20 cellular contexts compared by ENCODE assay signal in the genomic region with DNA sequence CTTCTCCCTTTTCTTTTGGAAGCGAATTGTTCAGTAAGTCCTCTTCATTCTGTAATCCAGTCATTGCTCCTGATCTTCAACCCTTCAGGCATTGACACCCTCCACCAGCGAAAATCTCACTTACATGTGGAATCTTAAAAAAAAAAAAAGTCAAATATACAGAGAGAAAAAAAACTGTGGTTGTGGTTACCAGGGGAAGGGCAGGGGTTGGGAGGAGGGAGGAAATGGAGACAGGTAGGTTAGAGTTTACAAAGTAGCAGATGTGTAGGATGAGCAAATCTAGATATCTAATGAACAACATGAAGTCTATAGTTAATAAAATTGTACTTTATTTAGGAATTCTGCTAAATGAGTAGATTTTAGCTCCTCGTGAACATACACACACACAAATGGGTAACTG. TPM values are rescaled to one million over a fixed set of nuclear protein-coding genes. Genes with fewer than 3 reads are reported as not detected.
DNase-seq lines count a peak whose midpoint lies in the region; ATAC-seq and TF ChIP-seq lines count a peak whose summit lies in the region.
"Had no signal": no experiment of that assay in that cellular context is flagged by ENCODE, and none has a peak within 500 bp of the region (broad histone marks: within the 10 kb centered on the region; RNA-seq: fewer than 3 reads in every experiment).

No MANE protein-coding gene starts in this region.

- peaks cover 61% of the 10 kb centered on the region for H3K4me1 Mint-ChIP-seq in T-helper 17 cell
- peaks cover 94% of the 10 kb centered on the region for H3K4me1 Mint-ChIP-seq in activated naive CD8-positive, alpha-beta T cell treated with anti-CD3 and anti-CD28 coated beads, Interleukin-2, amount 50 U/mL, for 24 hours

- peak overlapping the region; percentile 70 for H3K4me3 Mint-ChIP-seq in T-helper 17 cell
- no peak overlapping the region for H3K4me3 Mint-ChIP-seq in activated naive CD8-positive, alpha-beta T cell treated with anti-CD3 and anti-CD28 coated beads, Interleukin-2, amount 50 U/mL, for 24 hours

- H3K36me3 Mint-ChIP-seq in T-helper 17 cell (ENCODE audit: low read depth) = no peaks in the 10 kb centered on the region
- H3K36me3 Mint-ChIP-seq in activated naive CD8-positive, alpha-beta T cell treated with anti-CD3 and anti-CD28 coated beads, Interleukin-2, amount 50 U/mL, for 24 hours (ENCODE audit: low read depth) = no peaks in the 10 kb centered on the region

- H3K4me1 ChIP-seq in suprapubic skin (peaks cover 25% of the 10 kb centered on the region), heart left ventricle (peaks cover 0 to 30% (median 0%) of the 10 kb centered on the region in 12 donors)

- no peaks in the 10 kb centered on the region for H3K9me3 ChIP-seq in T-helper 17 cell (ENCODE audit: control insufficient read depth, low read length, poor library complexity, severe bottlenecking)
- H3K9me3 ChIP-seq in suprapubic skin = no peaks in the 10 kb centered on the region
- no peaks in the 10 kb centered on the region for H3K9me3 ChIP-seq in heart left ventricle
- H3K9me3 ChIP-seq: ascending aorta, neutrophil had no signal

- ATAC-seq in T-helper 17 cell = peak; percentile 86
- ATAC-seq in activated naive CD8-positive, alpha-beta T cell treated with anti-CD3 and anti-CD28 coated beads, Interleukin-2, amount 50 U/mL, for 24 hours = no peak
- no peak for ATAC-seq in heart left ventricle
- no peak for ATAC-seq in HG02678 (IDR thresholded peaks at IDR 0.05; ENCODE audit: unreplicated experiment)
- ATAC-seq: esophagus mucosa, sciatic nerve had no signal

- TF ChIP-seq CTCF in suprapubic skin (IDR thresholded peaks at IDR 0.05) (no peak), heart left ventricle (IDR thresholded peaks at IDR 0.05) (no peak)

- TF ChIP-seq EP300 in suprapubic skin (IDR thresholded peaks at IDR 0.05) = no peak

- no peaks in the 10 kb centered on the region for H3K36me3 ChIP-seq in suprapubic skin
- H3K36me3 ChIP-seq in heart left ventricle = no peaks in the 10 kb centered on the region
- H3K36me3 ChIP-seq: ascending aorta, neutrophil had no signal

- H3K27ac Mint-ChIP-seq in T-helper 17 cell = peak overlapping the region; percentile 59
- peak overlapping the region; percentile 13 for H3K27ac Mint-ChIP-seq in activated naive CD8-positive, alpha-beta T cell treated with anti-CD3 and anti-CD28 coated beads, Interleukin-2, amount 50 U/mL, for 24 hours

- no peaks in the 10 kb centered on the region for H3K9me3 Mint-ChIP-seq in activated naive CD8-positive, alpha-beta T cell treated with anti-CD3 and anti-CD28 coated beads, Interleukin-2, amount 50 U/mL, for 24 hours

- peak; percentile 19 for DNase-seq in stimulated activated CD4-positive, alpha-beta T cell treated with anti-CD3 and anti-CD28 coated beads, Interleukin-15, amount 100 ng/mL, for 24 hours
- no peak for DNase-seq in stimulated activated CD4-positive, alpha-beta T cell treated with anti-CD3 and anti-CD28 coated beads, Interleukin-2, amount 100 ng/mL, for 48 hours
- DNase-seq in T-helper 17 cell = peak in 1 of 3 donors; percentile 15
- no peak for DNase-seq in activated naive CD8-positive, alpha-beta T cell treated with anti-CD3 and anti-CD28 coated beads, Interleukin-2, amount 50 U/mL, for 24 hours
- no peak for DNase-seq in suprapubic skin (ENCODE audit: low spot score in 2 of 2)
- DNase-seq in heart left ventricle = no peak
- DNase-seq in posterior cingulate gyrus = no peak
- DNase-seq: AML-193; cortex of kidney; DMS153; glutamatergic neuron; mesendoderm; NCI-H2107; NCI-H748 treated with DMSO at 0.1 percent for 48 hours; stimulated activated CD4-positive, alpha-beta T cell treated with anti-CD3 and anti-CD28 coated beads, Interleukin-4, amount 100 ng/mL, for 24 hours had no signal

- no peak for TF ChIP-seq POLR2A in suprapubic skin (IDR thresholded peaks at IDR 0.05)
- TF ChIP-seq POLR2A in heart left ventricle (IDR thresholded peaks at IDR 0.05) = no peak

- intact Hi-C loops in heart left ventricle (cut with DNase I) = no loop called here
- intact Hi-C loops in posterior cingulate gyrus (cut with DNase I) = no loop called here

- no peaks in the 10 kb centered on the region for H3K27me3 Mint-ChIP-seq in T-helper 17 cell
- H3K27me3 Mint-ChIP-seq in activated naive CD8-positive, alpha-beta T cell treated with anti-CD3 and anti-CD28 coated beads, Interleukin-2, amount 50 U/mL, for 24 hours = no peaks in the 10 kb centered on the region

- WGBS in suprapubic skin = 88% methylated on average over 3 of the region's 3 CpGs
- 89 to 95% (median 91%) methylated on average over 3 of the region's 3 CpGs for WGBS in heart left ventricle, 4 donors

- H3K4me3 ChIP-seq in suprapubic skin = no peak overlapping the region
- H3K4me3 ChIP-seq in heart left ventricle = no peak overlapping the region
- H3K4me3 ChIP-seq: ascending aorta had no signal

- H3K27ac ChIP-seq in suprapubic skin (peak overlapping the region; percentile 51), heart left ventricle (peak overlapping the region in 1 of 12 donors; percentile 6)
- H3K27ac ChIP-seq: ascending aorta, neutrophil had no signal

- H3K27me3 ChIP-seq in suprapubic skin (no peaks in the 10 kb centered on the region), heart left ventricle (no peaks in the 10 kb centered on the region)
- H3K27me3 ChIP-seq: ascending aorta, neutrophil had no signal

RNA-seq across cellular contexts. Expression of gene TMEM123, which starts 17.7 kb away (rescaled TPM):
- 100 to 1,000 TPM; 372 to 400 TPM for total RNA-seq in T-helper 17 cell
- total RNA-seq in suprapubic skin = 100 to 1,000 TPM; 161 to 212 (median 197) TPM
- total RNA-seq in heart left ventricle = 100 to 1,000 TPM in 2 of 9 donors, 10 to 100 TPM in 7; 54.5 to 116 (median 81.4) TPM
- 10 to 100 TPM; 25.0 to 31.7 TPM for polyA plus RNA-seq in heart left ventricle
